Comparison of ENCODE assay signal across 1 cellular context in the genomic region with DNA sequence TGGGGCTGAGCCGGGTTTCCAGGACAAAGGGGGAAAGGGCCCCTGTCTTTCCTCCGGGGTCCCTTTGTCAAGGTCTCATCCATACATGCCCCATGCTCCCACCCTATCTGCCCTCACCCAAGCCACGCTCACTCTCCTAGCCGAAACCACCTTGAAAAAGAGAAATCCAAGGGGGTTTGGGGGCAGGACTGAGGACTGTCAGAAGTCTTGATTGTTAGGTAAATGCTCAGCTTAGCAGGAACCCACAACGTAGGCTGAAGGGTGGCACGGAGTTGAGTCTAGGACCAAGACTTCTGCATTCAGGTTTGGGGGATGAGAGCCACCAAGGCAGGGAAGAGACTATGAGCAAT.
TF ChIP-seq lines count a peak whose summit lies in the region.

No MANE protein-coding gene starts in this region.

TF ChIP-seq in GM12878, 131 proteins besides CTCF, POLR2A, EP300 and RAD21:
- peak; percentile 18; the same call in 1 of the 2 replicates for TF ChIP-seq PML (IDR thresholded peaks at IDR 0.05; ENCODE audit: low read length)
- no peak; the same call in 2 of the 3 replicates for TF ChIP-seq POU2F2 (IDR thresholded peaks at IDR 0.05; ENCODE audit: borderline replicate concordance, low read depth, low read length)
